Comparison of ENCODE assay signal across 8 cellular contexts in genomic region chr17:7234100-7235012, GRCh38. TPM values are rescaled to one million over a fixed set of nuclear protein-coding genes. Genes with fewer than 3 reads are reported as not detected.
DNase-seq lines count a peak whose midpoint lies in the region; ATAC-seq, FAIRE-seq and TF ChIP-seq lines count a peak whose summit lies in the region.

DVL2 (minus strand) TSS chr17:7234517; CDS start chr17:7234262, 255 bp downstream.

- peak within 1 kb of the TSS; percentile 86 for H3K4me3 Mint-ChIP-seq in activated B cell treated with CpG ODN at 0.5 μM for 24 hours

- peaks cover 54% of the 10 kb centered on the region for H3K36me3 Mint-ChIP-seq in activated B cell treated with CpG ODN at 0.5 μM for 24 hours (ENCODE audit: low read depth)

- CTCF ChIA-PET in activated B cell treated with CpG ODN at 0.5 μM for 24 hours (lab: Charles Lee): interaction anchor here (1.1 kb wide), 1 partner anchor 14 kb away, joined by 4 read pairs; no protein-coding TSS in a partner anchor

- H3K79me2 ChIP-seq in smooth muscle cell (ENCODE audit: low read depth): peaks cover 85% of the 10 kb centered on the region

- ATAC-seq in GM18858 (IDR thresholded peaks at IDR 0.05; ENCODE audit: unreplicated experiment) (peak; percentile 39), HG03097 (IDR thresholded peaks at IDR 0.05; ENCODE audit: low FRiP score, unreplicated experiment) (peak; percentile 54), activated B cell treated with CpG ODN at 0.5 μM for 24 hours (ENCODE audit: low read depth) (peak; percentile 47)

- H3K4me1 ChIP-seq in smooth muscle cell (ENCODE audit: low read depth): peaks cover 12% of the 10 kb centered on the region

- H3K9me3 ChIP-seq in smooth muscle cell (replicated peaks; ENCODE audit: low read depth): no peaks in the 10 kb centered on the region

- H3F3A ChIP-seq in smooth muscle cell (ENCODE audit: low read depth): peaks cover 32% of the 10 kb centered on the region

- TF ChIP-seq CTCF in activated B cell treated with CpG ODN at 0.5 μM for 24 hours (IDR thresholded peaks at IDR 0.05) (no peak), bronchial epithelial cell (IDR thresholded peaks at IDR 0.05; ENCODE audit: insufficient read depth, low read length, severe bottlenecking) (no peak), smooth muscle cell (IDR thresholded peaks at IDR 0.05; ENCODE audit: borderline replicate concordance, insufficient read depth, poor library complexity, severe bottlenecking) (no peak)

- POLR2A ChIA-PET in activated B cell treated with CpG ODN at 0.5 μM for 24 hours (lab: Charles Lee): interaction anchor here (0.5 to 15.0 kb wide), 14 partner anchors 9 to 1090 kb away, joined by 3 to 245 read pairs (median 5); partner anchors contain the start of genes ACADVL, ACAP1, CTDNEP1 and DLG4

- H3K27ac Mint-ChIP-seq in activated B cell treated with CpG ODN at 0.5 μM for 24 hours: peak within 1 kb of the TSS; percentile 88

- H3K4me2 ChIP-seq in smooth muscle cell: peak within 1 kb of the TSS; percentile 92

- no peaks in the 10 kb centered on the region for H3K9me3 Mint-ChIP-seq in activated B cell treated with CpG ODN at 0.5 μM for 24 hours

- H3K36me3 ChIP-seq in bronchial epithelial cell (ENCODE audit: control insufficient read depth, insufficient read depth, low read length) (peaks cover 16% of the 10 kb centered on the region), smooth muscle cell (ENCODE audit: low read depth) (no peaks in the 10 kb centered on the region)

- H3K27me3 Mint-ChIP-seq in activated B cell treated with CpG ODN at 0.5 μM for 24 hours: no peaks in the 10 kb centered on the region

- H2AFZ ChIP-seq in smooth muscle cell (ENCODE audit: low read depth): peak within 1 kb of the TSS; percentile 65

- no peak for FAIRE-seq in bronchial epithelial cell (lab: Jason Lieb, UNC)

- peak within 1 kb of the TSS; percentile 67 for H3K9ac ChIP-seq in smooth muscle cell (ENCODE audit: low read depth)

- H3K4me3 ChIP-seq in bronchial epithelial cell (ENCODE audit: low read depth, low read length) (peak within 1 kb of the TSS; percentile 85), smooth muscle cell (peak within 1 kb of the TSS; percentile 71)

- 5% methylated on average over 57 of the region's 74 CpGs for WGBS in smooth muscle cell (ENCODE audit: low lambda C conversion rate)

- peaks cover 60% of the 10 kb centered on the region for H4K20me1 ChIP-seq in smooth muscle cell (ENCODE audit: low read depth)

- H3K4me1 Mint-ChIP-seq in activated B cell treated with CpG ODN at 0.5 μM for 24 hours: peaks cover 51% of the 10 kb centered on the region

- H3K27me3 ChIP-seq in bronchial epithelial cell (ENCODE audit: control insufficient read depth, insufficient read depth, low read length) (no peaks in the 10 kb centered on the region), smooth muscle cell (ENCODE audit: low read depth) (no peaks in the 10 kb centered on the region)

- DNase-seq in 8988T (peak; percentile 89), NCI-H2227 treated with DMSO at 0.1 percent for 48 hours (lab: John Stamatoyannopoulos, UW) (peak; percentile 93), activated B cell treated with CpG ODN at 0.5 μM for 24 hours (peak; percentile 93), bronchial epithelial cell (ENCODE audit: low read depth) (peak; percentile 83), iPS-NIHi7 (ENCODE audit: extremely low spot score) (peak; percentile 88), smooth muscle cell (lab: John Stamatoyannopoulos, UW; ENCODE audit: unreplicated experiment) (peak; percentile 95)

- intact Hi-C loops in activated B cell treated with CpG ODN at 0.5 μM for 24 hours (cut with micrococcal nuclease): loop anchor here (1.0 to 5.0 kb wide), 4 partner anchors 14 to 453 kb away; partner anchors contain the start of genes TP53 and WRAP53

- peak within 1 kb of the TSS; percentile 74 for H3K27ac ChIP-seq in smooth muscle cell (ENCODE audit: low read depth)

RNA-seq across cellular contexts. Expression of gene DVL2, which starts in this region (rescaled TPM):
- total RNA-seq in activated B cell treated with CpG ODN at 0.5 μM for 24 hours (56.1 and 64.6 TPM in 2 replicates), bronchial epithelial cell (52.1 and 55.3 TPM in 2 replicates), smooth muscle cell (26.1 and 31.8 TPM in 2 replicates)
- polyA plus RNA-seq in smooth muscle cell: 46.7 and 49.6 TPM in 2 replicates

Comparison
In these comparisons a context has a peak if more than half of its experiments do, and no peak if none do; other contexts are left out.
1. Peak in every context shown above with its lines: DNase-seq, ATAC-seq, H3K4me3 ChIP-seq and H3K27ac ChIP-seq.